ENCODE assay signal across 8 cellular contexts in genomic region chr19:34359140-34359953, GRCh38. TPM values are rescaled to one million over a fixed set of nuclear protein-coding genes. Genes with fewer than 3 reads are reported as not detected.
DNase-seq lines count a peak whose midpoint lies in the region; ATAC-seq and TF ChIP-seq lines count a peak whose summit lies in the region.

No MANE protein-coding gene starts in this region.

- DNase-seq in EH (ENCODE audit: low read depth) (peak; percentile 97), Panc1 (ENCODE audit: low read depth, low spot score) (peak; percentile 98), activated T-helper 1 cell treated with Interleukin-2 at 50 U/mL for 16 hours (ENCODE audit: low read depth) (peak; percentile 93), fibroblast of lung (ENCODE audit: low read depth in 2 of 2) (peak; percentile 97)
- peak; percentile 77 to 99 (median 89) for DNase-seq in naive thymus-derived CD4-positive, alpha-beta T cell
- peak; percentile 99 for DNase-seq in stimulated activated naive B cell treated with anti-CD40 and anti-IgM and Interleukin-4, amounts not matched to agents 10 μg/mL and 1 μg/mL and 100 μg/mL, for 72 hours

- CTCF ChIA-PET in Panc1 (lab: Charles Lee) = interaction anchor here (0.6 to 1.0 kb wide), 4 partner anchors 13 to 565 kb away, joined by 3 to 6 read pairs (median 4); no protein-coding TSS in a partner anchor
- CTCF ChIA-PET in naive thymus-derived CD4-positive, alpha-beta T cell (lab: Charles Lee) = interaction anchor here (0.7 to 1.1 kb wide), 4 partner anchors 10 to 89 kb away, joined by 3 to 5 read pairs (median 3); no protein-coding TSS in a partner anchor

- in situ Hi-C loops in Panc1 (cut with HindIII; ENCODE audit: low pct_unique_long_range_greater_than_20kb, low sequenced_read_pairs) = no loop called here

- TF ChIP-seq CTCF in Panc1 (IDR thresholded peaks at IDR 0.05) (no peak), fibroblast of lung (conservative IDR thresholded peaks at IDR 0.05 in 1 of 2, IDR thresholded peaks at IDR 0.05 in 1 of 2; ENCODE audit: low read depth in 1 of 2, low read length in 2 of 2) (peak; percentile 46 to 61)

- peaks cover 18 to 62% (median 27%) of the 10 kb centered on the region in 7 donors for H3K4me1 Mint-ChIP-seq in naive thymus-derived CD4-positive, alpha-beta T cell
- peaks cover 18 to 32% of the 10 kb centered on the region in 2 donors for H3K4me1 Mint-ChIP-seq in stimulated activated naive B cell treated with anti-CD40 and anti-IgM and Interleukin-4, amounts not matched to agents 10 μg/mL and 1 μg/mL and 100 μg/mL, for 72 hours

- H3K36me3 Mint-ChIP-seq in naive thymus-derived CD4-positive, alpha-beta T cell = peaks cover 0 to 17% (median 5%) of the 10 kb centered on the region in 5 donors
- H3K36me3 Mint-ChIP-seq in stimulated activated naive B cell treated with anti-CD40 and anti-IgM and Interleukin-4, amounts not matched to agents 10 μg/mL and 1 μg/mL and 100 μg/mL, for 72 hours = peaks cover 9 to 10% of the 10 kb centered on the region in 2 donors

- H3K27me3 Mint-ChIP-seq in naive thymus-derived CD4-positive, alpha-beta T cell = no peaks in the 10 kb centered on the region
- H3K27me3 Mint-ChIP-seq in stimulated activated naive B cell treated with anti-CD40 and anti-IgM and Interleukin-4, amounts not matched to agents 10 μg/mL and 1 μg/mL and 100 μg/mL, for 72 hours = no peaks in the 10 kb centered on the region

- no peaks in the 10 kb centered on the region for H4K20me1 ChIP-seq in fibroblast of lung (ENCODE audit: control insufficient read depth, extremely low read depth, insufficient read depth, low read length)

- H3K4me3 ChIP-seq in Panc1 (ENCODE audit: low read depth in 2 of 2, low read length in 2 of 2) (peak overlapping the region; percentile 57 to 77), fibroblast of lung (replicated peaks in 1 of 4; ENCODE audit: control extremely low read depth in 1 of 4, insufficient read depth in 1 of 4, low read depth in 3 of 4, low read length in 4 of 4) (peak overlapping the region; percentile 42 to 53 (median 48))
- peak overlapping the region; percentile 55 for H3K4me3 ChIP-seq in naive thymus-derived CD4-positive, alpha-beta T cell (ENCODE audit: low read length)

- peak overlapping the region; percentile 80 to 93 (median 90) for H3K4me3 Mint-ChIP-seq in naive thymus-derived CD4-positive, alpha-beta T cell
- H3K4me3 Mint-ChIP-seq in stimulated activated naive B cell treated with anti-CD40 and anti-IgM and Interleukin-4, amounts not matched to agents 10 μg/mL and 1 μg/mL and 100 μg/mL, for 72 hours = peak overlapping the region; percentile 87 to 92

- ATAC-seq in GM21825 (IDR thresholded peaks at IDR 0.05; ENCODE audit: unreplicated experiment) (peak; percentile 83), Panc1 (peak; percentile 98)
- ATAC-seq in naive thymus-derived CD4-positive, alpha-beta T cell = peak; percentile 95
- ATAC-seq in stimulated activated naive B cell treated with anti-CD40 and anti-IgM and Interleukin-4, amounts not matched to agents 10 μg/mL and 1 μg/mL and 100 μg/mL, for 72 hours (replicated peaks) = peak; percentile 97 to 98

- peaks cover 0 to 5% (median 0%) of the 10 kb centered on the region in 11 donors for H3K9me3 Mint-ChIP-seq in naive thymus-derived CD4-positive, alpha-beta T cell
- no peaks in the 10 kb centered on the region for H3K9me3 Mint-ChIP-seq in stimulated activated naive B cell treated with anti-CD40 and anti-IgM and Interleukin-4, amounts not matched to agents 10 μg/mL and 1 μg/mL and 100 μg/mL, for 72 hours

- POLR2A ChIA-PET in Panc1 (lab: Charles Lee) = no interaction called here
- POLR2A ChIA-PET in naive thymus-derived CD4-positive, alpha-beta T cell (lab: Charles Lee) = interaction anchor here (0.6 to 1.9 kb wide), 9 partner anchors 8 to 1685 kb away, joined by 3 to 5 read pairs (median 4); partner anchors contain the start of gene UBA2

- peak overlapping the region; percentile 62 for H3K27ac ChIP-seq in KOPT-K1 (ENCODE audit: low read depth, low read length, poor library complexity, severe bottlenecking)
- peak overlapping the region; percentile 90 for H3K27ac ChIP-seq in Panc1 (ENCODE audit: low read length)
- peak overlapping the region; percentile 64 for H3K27ac ChIP-seq in fibroblast of lung (ENCODE audit: insufficient read depth, low read length)
- H3K27ac ChIP-seq in naive thymus-derived CD4-positive, alpha-beta T cell (ENCODE audit: low read depth, low read length) = peak overlapping the region; percentile 66

- intact Hi-C loops in Panc1 (cut with micrococcal nuclease; ENCODE audit: unreplicated experiment) = no loop called here
- intact Hi-C loops in naive thymus-derived CD4-positive, alpha-beta T cell (cut with micrococcal nuclease) = loop anchor here (1.0 to 2.0 kb wide), 6 partner anchors 9 to 1183 kb away; partner anchors contain the start of genes UBA2 (in 2 of the 2), LSM14A (in 1 of the 2) and PDCD2L (in 1 of the 2)

- no TSS peak for BruUV-seq in Panc1 (replicated peaks; lab: Mats Ljungman, UMichigan)

- peaks cover 17% of the 10 kb centered on the region for H3K4me1 ChIP-seq in Panc1 (ENCODE audit: control insufficient read depth, insufficient read depth, low read length)
- peaks cover 9% of the 10 kb centered on the region for H3K4me1 ChIP-seq in fibroblast of lung (ENCODE audit: control insufficient read depth, extremely low read depth, insufficient read depth, low read length)
- peaks cover 11 to 15% of the 10 kb centered on the region in 2 donors for H3K4me1 ChIP-seq in naive thymus-derived CD4-positive, alpha-beta T cell (ENCODE audit: control insufficient read depth in 2 of 2, insufficient read depth in 2 of 2, low read length in 2 of 2)

- peak overlapping the region; percentile 87 to 95 (median 94) for H3K27ac Mint-ChIP-seq in naive thymus-derived CD4-positive, alpha-beta T cell
- H3K27ac Mint-ChIP-seq in stimulated activated naive B cell treated with anti-CD40 and anti-IgM and Interleukin-4, amounts not matched to agents 10 μg/mL and 1 μg/mL and 100 μg/mL, for 72 hours = peak overlapping the region; percentile 95

- H3K36me3 ChIP-seq in KOPT-K1 (ENCODE audit: insufficient read depth, low read length) (no peaks in the 10 kb centered on the region), Panc1 (ENCODE audit: control insufficient read depth, insufficient read depth, low read length) (no peaks in the 10 kb centered on the region), fibroblast of lung (ENCODE audit: control insufficient read depth, insufficient read depth, low read length) (no peaks in the 10 kb centered on the region)
- peaks cover 0 to 7% (median 0%) of the 10 kb centered on the region in 3 experiments for H3K36me3 ChIP-seq in naive thymus-derived CD4-positive, alpha-beta T cell (ENCODE audit: control insufficient read depth in 2 of 3, insufficient read depth in 3 of 3, low read length in 3 of 3)

- H3K27me3 ChIP-seq in Panc1 (ENCODE audit: control insufficient read depth, insufficient read depth, low read length) = no peaks in the 10 kb centered on the region
- H3K27me3 ChIP-seq in fibroblast of lung (ENCODE audit: control insufficient read depth, insufficient read depth, low read length) = no peaks in the 10 kb centered on the region
- H3K27me3 ChIP-seq in naive thymus-derived CD4-positive, alpha-beta T cell (ENCODE audit: control insufficient read depth in 2 of 2, insufficient read depth in 2 of 2, low read length in 2 of 2) = no peaks in the 10 kb centered on the region

- peak overlapping the region; percentile 32 for H3K9ac ChIP-seq in fibroblast of lung (ENCODE audit: insufficient read depth, low read length)

- H3K4me2 ChIP-seq in fibroblast of lung (ENCODE audit: extremely low read depth, insufficient read depth, low read length) = peak overlapping the region; percentile 88

- H3K79me2 ChIP-seq in fibroblast of lung (ENCODE audit: control insufficient read depth, insufficient read depth, low read length) = no peaks in the 10 kb centered on the region

- peak overlapping the region; percentile 68 for H2AFZ ChIP-seq in fibroblast of lung (ENCODE audit: low read length)

- H3K9me3 ChIP-seq in KOPT-K1 (ENCODE audit: insufficient read depth, low read length, poor library complexity, severe bottlenecking) (no peaks in the 10 kb centered on the region), Panc1 (ENCODE audit: control insufficient read depth, insufficient read depth, low read depth, low read length) (no peaks in the 10 kb centered on the region), fibroblast of lung (ENCODE audit: control insufficient read depth, insufficient read depth, low read depth, low read length) (no peaks in the 10 kb centered on the region)
- H3K9me3 ChIP-seq in naive thymus-derived CD4-positive, alpha-beta T cell (ENCODE audit: control insufficient read depth in 2 of 3, low read length in 3 of 3) = no peaks in the 10 kb centered on the region

RNA-seq across cellular contexts. Expression of gene GPI, which starts 5.6 kb away (rescaled TPM):
- total RNA-seq in Panc1 (2021; ENCODE audit: unreplicated experiment) = 370 TPM
- 700 TPM for polyA plus RNA-seq in Panc1 (2012; ENCODE audit: insufficient read length)
- 87.6 and 112 TPM in 2 replicates for total RNA-seq in fibroblast of lung
- 172 and 173 TPM in 2 replicates for polyA plus RNA-seq in fibroblast of lung
- polyA plus RNA-seq in fibroblast of lung (2012) = 273 and 285 TPM in 2 replicates
- polyA minus RNA-seq in fibroblast of lung (ENCODE audit: low replicate concordance) = 513 and 698 TPM in 2 replicates
- total RNA-seq in naive thymus-derived CD4-positive, alpha-beta T cell = 100 to 1,000 TPM in 3 of 5 experiments, 10 to 100 TPM in 2; 96.5 to 750 (median 104) TPM
- 100 to 1,000 TPM; 123 to 170 TPM for polyA plus RNA-seq in naive thymus-derived CD4-positive, alpha-beta T cell

RNA-seq across cellular contexts. Expression of gene PDCD2L, which starts 44.9 kb away (rescaled TPM):
- total RNA-seq in Panc1 (2021; ENCODE audit: unreplicated experiment) (36.4 TPM), fibroblast of lung (11.6 and 12.2 TPM in 2 replicates)
- 31.8 TPM for polyA plus RNA-seq in Panc1 (2012; ENCODE audit: insufficient read length)
- 8.9 and 14.7 TPM in 2 replicates for polyA plus RNA-seq in fibroblast of lung
- polyA plus RNA-seq in fibroblast of lung (2012) = 8.3 and 10.3 TPM in 2 replicates
- polyA minus RNA-seq in fibroblast of lung (ENCODE audit: low replicate concordance) = 13.1 and 17.0 TPM in 2 replicates
- 10 to 100 TPM in 3 of 5 experiments, 1 to 10 TPM in 2; 4.9 to 14.5 (median 12.1) TPM for total RNA-seq in naive thymus-derived CD4-positive, alpha-beta T cell
- polyA plus RNA-seq in naive thymus-derived CD4-positive, alpha-beta T cell = 10 to 100 TPM; 18.9 to 23.3 TPM

Comparison
In these comparisons a context has a peak if more than half of its experiments do, and no peak if none do; other contexts are left out.
1. Peak in every context shown above with its lines: DNase-seq, ATAC-seq, H3K4me3 ChIP-seq and H3K27ac ChIP-seq.